18 cellular contexts compared by ENCODE assay signal in the genomic region with DNA sequence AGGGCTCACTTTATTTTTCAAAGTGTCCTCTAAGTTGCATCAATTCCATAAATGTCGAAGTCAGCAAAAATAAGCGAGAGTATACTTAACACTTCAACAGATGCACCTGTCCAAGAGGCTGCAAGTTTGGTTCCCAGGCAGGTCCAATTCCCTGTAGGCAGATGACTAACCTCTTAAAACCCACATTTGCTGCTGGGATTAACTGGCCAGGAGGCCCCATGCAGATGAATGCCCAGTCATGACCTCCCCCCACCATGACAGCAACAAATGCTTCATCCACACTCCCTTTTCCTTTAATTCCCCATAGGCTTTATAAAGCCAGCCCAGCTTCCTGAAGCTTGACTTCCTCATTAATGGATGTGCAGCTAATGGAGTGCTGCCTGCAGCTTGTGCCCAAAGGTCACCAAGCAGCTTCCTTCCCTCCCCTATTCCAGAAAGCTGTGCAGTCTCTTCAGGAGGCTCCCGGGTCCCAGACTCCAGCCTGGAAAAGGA. TPM values are rescaled to one million over a fixed set of nuclear protein-coding genes. Genes with fewer than 3 reads are reported as not detected.
DNase-seq lines count a peak whose midpoint lies in the region; ATAC-seq and TF ChIP-seq lines count a peak whose summit lies in the region.
"Had no signal": no experiment of that assay in that cellular context is flagged by ENCODE, and none has a peak within 500 bp of the region (broad histone marks: within the 10 kb centered on the region; RNA-seq: fewer than 3 reads in every experiment).

No MANE protein-coding gene starts in this region.

- H3K9me3 Mint-ChIP-seq in type B pancreatic cell: no peaks in the 10 kb centered on the region
- H3K9me3 Mint-ChIP-seq in activated T-helper 2 cell treated with anti-CD3 and anti-CD28 coated beads, Interferon-gamma antibody, Interleukin-2, Interleukin-4, amounts not matched to agents 10 μg/mL and 5 μg/mL and 100 μg/mL, durations not matched to agents 14 hours and 24 hours and 36 hours: no peaks in the 10 kb centered on the region
- H3K9me3 Mint-ChIP-seq: activated naive CD8-positive, alpha-beta T cell treated with anti-CD3 and anti-CD28 coated beads, Interleukin-2, amount 10 ng/mL, durations not matched to agents 7 days and 5 days had no signal

- no peak for TF ChIP-seq CTCF in type B pancreatic cell (conservative IDR thresholded peaks at IDR 0.05)
- TF ChIP-seq CTCF in tibial artery (IDR thresholded peaks at IDR 0.05): no peak

- H3K4me2 ChIP-seq in mesenchymal stem cell (ENCODE audit: low read length, poor library complexity, severe bottlenecking): no peak overlapping the region
- H3K4me2 ChIP-seq: smooth muscle cell had no signal

- WGBS in mesenchymal stem cell: 57% methylated on average over 3 of the region's 3 CpGs

- no peak overlapping the region for H3K27ac Mint-ChIP-seq in type B pancreatic cell
- no peak overlapping the region for H3K27ac Mint-ChIP-seq in activated T-helper 2 cell treated with anti-CD3 and anti-CD28 coated beads, Interferon-gamma antibody, Interleukin-2, Interleukin-4, amounts not matched to agents 10 μg/mL and 5 μg/mL and 100 μg/mL, durations not matched to agents 14 hours and 24 hours and 36 hours
- H3K27ac Mint-ChIP-seq: activated naive CD8-positive, alpha-beta T cell treated with anti-CD3 and anti-CD28 coated beads, Interleukin-2, amount 10 ng/mL, durations not matched to agents 7 days and 5 days had no signal

- intact Hi-C loops in activated T-helper 2 cell treated with anti-CD3 and anti-CD28 coated beads, Interferon-gamma antibody, Interleukin-2, Interleukin-4, amounts not matched to agents 10 μg/mL and 5 μg/mL and 100 μg/mL, durations not matched to agents 14 hours and 24 hours and 36 hours (cut with micrococcal nuclease): no loop called here
- intact Hi-C loops in tibial artery (cut with DNase I; ENCODE audit: low total_unique reads): loop anchor here (10.0 kb wide), 1 partner anchor 63 kb away; no protein-coding TSS in a partner anchor

- H3K36me3 Mint-ChIP-seq in type B pancreatic cell: no peaks in the 10 kb centered on the region
- no peaks in the 10 kb centered on the region for H3K36me3 Mint-ChIP-seq in activated T-helper 2 cell treated with anti-CD3 and anti-CD28 coated beads, Interferon-gamma antibody, Interleukin-2, Interleukin-4, amounts not matched to agents 10 μg/mL and 5 μg/mL and 100 μg/mL, durations not matched to agents 14 hours and 24 hours and 36 hours (ENCODE audit: low read depth)
- H3K36me3 Mint-ChIP-seq: activated naive CD8-positive, alpha-beta T cell treated with anti-CD3 and anti-CD28 coated beads, Interleukin-2, amount 10 ng/mL, durations not matched to agents 7 days and 5 days had no signal

- H2BK120ac ChIP-seq in mesenchymal stem cell (ENCODE audit: low read depth, low read length): no peak overlapping the region

- H3K4me1 ChIP-seq in mesenchymal stem cell (ENCODE audit: control insufficient read depth, insufficient read depth, low read depth, low read length) (no peaks in the 10 kb centered on the region), tibial artery (peaks cover 0 to 81% (median 36%) of the 10 kb centered on the region in 4 donors)

- H3K27ac ChIP-seq in mesenchymal stem cell (ENCODE audit: low read length, poor library complexity, severe bottlenecking) (no peak overlapping the region), tibial artery (no peak overlapping the region)
- H3K27ac ChIP-seq: epithelial cell of prostate, neutrophil had no signal

- H3K79me1 ChIP-seq in mesenchymal stem cell (replicated peaks; ENCODE audit: low read length, poor library complexity, severe bottlenecking): no peaks in the 10 kb centered on the region

- H2AK5ac ChIP-seq in mesenchymal stem cell (ENCODE audit: low read length, severe bottlenecking): no peak overlapping the region

- no peak overlapping the region for H2BK15ac ChIP-seq in mesenchymal stem cell (ENCODE audit: low read depth, poor library complexity, severe bottlenecking)

- no peak overlapping the region for H3K23ac ChIP-seq in mesenchymal stem cell (ENCODE audit: low read length in 2 of 2)

- peaks cover 6% of the 10 kb centered on the region for H3K27me3 Mint-ChIP-seq in type B pancreatic cell
- H3K27me3 Mint-ChIP-seq in activated T-helper 2 cell treated with anti-CD3 and anti-CD28 coated beads, Interferon-gamma antibody, Interleukin-2, Interleukin-4, amounts not matched to agents 10 μg/mL and 5 μg/mL and 100 μg/mL, durations not matched to agents 14 hours and 24 hours and 36 hours (ENCODE audit: low read depth): peaks cover 47% of the 10 kb centered on the region

- peaks cover 43% of the 10 kb centered on the region for H3K4me1 Mint-ChIP-seq in type B pancreatic cell (ENCODE audit: unreplicated experiment)
- H3K4me1 Mint-ChIP-seq in activated T-helper 2 cell treated with anti-CD3 and anti-CD28 coated beads, Interferon-gamma antibody, Interleukin-2, Interleukin-4, amounts not matched to agents 10 μg/mL and 5 μg/mL and 100 μg/mL, durations not matched to agents 14 hours and 24 hours and 36 hours (ENCODE audit: low read depth): no peaks in the 10 kb centered on the region
- H3K4me1 Mint-ChIP-seq: activated naive CD8-positive, alpha-beta T cell treated with anti-CD3 and anti-CD28 coated beads, Interleukin-2, amount 10 ng/mL, durations not matched to agents 7 days and 5 days had no signal

- no peak overlapping the region for H3K18ac ChIP-seq in mesenchymal stem cell (ENCODE audit: low read depth in 1 of 2, low read length in 2 of 2)

- no peak overlapping the region for H3K4ac ChIP-seq in mesenchymal stem cell (ENCODE audit: low read depth in 1 of 2, low read length in 2 of 2)

- H4K91ac ChIP-seq in mesenchymal stem cell (ENCODE audit: low read length): no peak overlapping the region

- H3K9me3 ChIP-seq in mesenchymal stem cell (ENCODE audit: control insufficient read depth, low read length) (no peaks in the 10 kb centered on the region), tibial artery (no peaks in the 10 kb centered on the region)
- H3K9me3 ChIP-seq: heart right ventricle, neutrophil, stomach had no signal

- no peak overlapping the region for H2BK5ac ChIP-seq in mesenchymal stem cell (ENCODE audit: low read depth, low read length, poor library complexity, severe bottlenecking)

- H4K8ac ChIP-seq in mesenchymal stem cell (ENCODE audit: low read length): no peak overlapping the region

- H3K4me3 Mint-ChIP-seq in type B pancreatic cell: no peak overlapping the region
- no peak overlapping the region for H3K4me3 Mint-ChIP-seq in activated T-helper 2 cell treated with anti-CD3 and anti-CD28 coated beads, Interferon-gamma antibody, Interleukin-2, Interleukin-4, amounts not matched to agents 10 μg/mL and 5 μg/mL and 100 μg/mL, durations not matched to agents 14 hours and 24 hours and 36 hours (ENCODE audit: low read depth)
- H3K4me3 Mint-ChIP-seq: activated naive CD8-positive, alpha-beta T cell treated with anti-CD3 and anti-CD28 coated beads, Interleukin-2, amount 10 ng/mL, durations not matched to agents 7 days and 5 days had no signal

- no peak for ATAC-seq in HG03571 (IDR thresholded peaks at IDR 0.05; ENCODE audit: unreplicated experiment)
- ATAC-seq: PC-3 had no signal

- DNase-seq in NCI-H2227 (lab: John Stamatoyannopoulos, UW; ENCODE audit: unreplicated experiment): peak; percentile 34
- DNase-seq in NCI-H2227 treated with DMSO at 0.1 percent for 48 hours (lab: John Stamatoyannopoulos, UW): no peak
- peak; percentile 16 for DNase-seq in amniotic epithelial cell (ENCODE audit: low read depth)
- peak; percentile 42 for DNase-seq in mesenchymal stem cell
- DNase-seq in type B pancreatic cell (ENCODE audit: extremely low spot score, unreplicated experiment): peak; percentile 44
- DNase-seq in activated T-helper 2 cell treated with anti-CD3 and anti-CD28 coated beads, Interferon-gamma antibody, Interleukin-2, Interleukin-4, amounts not matched to agents 10 μg/mL and 5 μg/mL and 100 μg/mL, durations not matched to agents 14 hours and 24 hours and 36 hours (ENCODE audit: low spot score): no peak
- DNase-seq in tibial artery: no peak
- DNase-seq: activated naive CD8-positive, alpha-beta T cell treated with anti-CD3 and anti-CD28 coated beads, Interleukin-2, amount 10 ng/mL, durations not matched to agents 7 days and 5 days; activated T-cell treated with anti-CD3 and anti-CD28 coated beads for 4 hours; HCEC 1CT; heart right ventricle; left cardiac atrium; PC-3; stomach had no signal

- H3K27me3 ChIP-seq in mesenchymal stem cell (ENCODE audit: control insufficient read depth in 1 of 2, insufficient read depth in 1 of 2, low read length in 2 of 2) (peaks cover 36 to 48% of the 10 kb centered on the region in 2 experiments), tibial artery (no peaks in the 10 kb centered on the region)
- H3K27me3 ChIP-seq: heart right ventricle, stomach had no signal

- H3K4me3 ChIP-seq in mesenchymal stem cell (ENCODE audit: insufficient read depth in 1 of 2, low read depth in 1 of 2, low read length in 2 of 2) (no peak overlapping the region), tibial artery (no peak overlapping the region)
- H3K4me3 ChIP-seq: heart right ventricle, smooth muscle cell, stomach had no signal

- H2BK12ac ChIP-seq in mesenchymal stem cell (ENCODE audit: low read length in 2 of 2): no peak overlapping the region

- no peak overlapping the region for H3K14ac ChIP-seq in mesenchymal stem cell (ENCODE audit: low read length in 2 of 2)

- no peaks in the 10 kb centered on the region for H3K36me3 ChIP-seq in mesenchymal stem cell (ENCODE audit: control insufficient read depth in 1 of 2, insufficient read depth in 2 of 2, low read depth in 1 of 2, low read length in 2 of 2)
- no peaks in the 10 kb centered on the region for H3K36me3 ChIP-seq in tibial artery
- H3K36me3 ChIP-seq: heart right ventricle, neutrophil, stomach had no signal

- no peak overlapping the region for H3K9ac ChIP-seq in mesenchymal stem cell (ENCODE audit: low read length)

- H2AFZ ChIP-seq in mesenchymal stem cell (ENCODE audit: low read depth, low read length): no peak overlapping the region

RNA-seq across cellular contexts. Expression of a gene that starts 35.7 kb away (rescaled TPM):
- 0.22 TPM for polyA plus RNA-seq in mesenchymal stem cell (2013, experiment 1 of 2)
- 0.12 TPM for polyA plus RNA-seq in mesenchymal stem cell (2013, experiment 2 of 2)
- 6.4 and 14.1 TPM in 2 replicates for total RNA-seq in type B pancreatic cell (ENCODE audit: low replicate concordance)
- total RNA-seq in activated T-helper 2 cell treated with anti-CD3 and anti-CD28 coated beads, Interferon-gamma antibody, Interleukin-2, Interleukin-4, amounts not matched to agents 10 μg/mL and 5 μg/mL and 100 μg/mL, durations not matched to agents 14 hours and 24 hours and 36 hours: 0.62 and 0.71 TPM in 2 replicates
- total RNA-seq: PC-3, smooth muscle cell had no signal
- polyA plus RNA-seq: smooth muscle cell had no signal

Comparison
In these comparisons a context has a peak if more than half of its experiments do, and no peak if none do; other contexts are left out.
1. DNase-seq: peak in NCI-H2227 (single experiment), amniotic epithelial cell (single experiment), mesenchymal stem cell (single experiment) and type B pancreatic cell (single experiment); none in NCI-H2227 treated with DMSO at 0.1 percent for 48 hours (single experiment), activated T-helper 2 cell treated with anti-CD3 and anti-CD28 coated beads, Interferon-gamma antibody, Interleukin-2, Interleukin-4, amounts not matched to agents 10 μg/mL and 5 μg/mL and 100 μg/mL, durations not matched to agents 14 hours and 24 hours and 36 hours (single experiment) and tibial artery (0 of 2).